Comparison of ENCODE assay signal across 1 cellular context in genomic region chr1:151281225-151281968, GRCh38.
TF ChIP-seq lines count a peak whose summit lies in the region.

No MANE protein-coding gene starts in this region.

TF ChIP-seq in GM12878, 131 proteins besides CTCF, POLR2A, EP300 and RAD21 (continued from another document):
- TF ChIP-seq ZNF592 (IDR thresholded peaks at IDR 0.05) (no peak), YBX1 (IDR thresholded peaks at IDR 0.05) (no peak), RCOR1 (conservative IDR thresholded peaks at IDR 0.05; ENCODE audit: low read depth, low read length) (no peak), POLR2AphosphoS5 (IDR thresholded peaks at IDR 0.05; ENCODE audit: low read length) (peak; percentile 92), POU2F2 (IDR thresholded peaks at IDR 0.05; ENCODE audit: borderline replicate concordance, low read depth, low read length) (peak; percentile 48; the same call in 2 of the 3 replicates), NBN (IDR thresholded peaks at IDR 0.05) (peak; percentile 97)
